9 cellular contexts compared by ENCODE assay signal in genomic region chr5:76180817-76181805, GRCh38.
DNase-seq lines count a peak whose midpoint lies in the region; ATAC-seq and TF ChIP-seq lines count a peak whose summit lies in the region.
"Had no signal": no experiment of that assay in that cellular context is flagged by ENCODE, and none has a peak within 500 bp of the region (broad histone marks: within the 10 kb centered on the region; RNA-seq: fewer than 3 reads in every experiment).

No MANE protein-coding gene starts in this region.

- H3K27ac Mint-ChIP-seq in GM23338 = no peak overlapping the region

- no peaks in the 10 kb centered on the region for H3F3A ChIP-seq in GM23338 (replicated peaks; ENCODE audit: low read depth)

- H3K36me3 ChIP-seq in GM23338 (ENCODE audit: insufficient read depth) (no peaks in the 10 kb centered on the region), left lung (no peaks in the 10 kb centered on the region)

- POLR2A ChIA-PET in RWPE1 (lab: Yijun Ruan, JAX; ENCODE audit: low non-redundant PET) = no interaction called here

- no peaks in the 10 kb centered on the region for H3K27me3 ChIP-seq in GM23338 (ENCODE audit: insufficient read depth)
- no peaks in the 10 kb centered on the region for H3K27me3 ChIP-seq in left lung

- DNase-seq in DMS53 (lab: John Stamatoyannopoulos, UW) (peak; percentile 48), DMS53 treated with DMSO at 0.1 percent for 48 hours (lab: John Stamatoyannopoulos, UW; ENCODE audit: unreplicated experiment) (no peak), GM23338 (ENCODE audit: low spot score) (no peak), RWPE1 (ENCODE audit: low spot score) (peak; percentile 23), left lung (no peak), activated gamma-delta T cell (lab: John Stamatoyannopoulos, UW) (no peak), DMS 273 (lab: John Stamatoyannopoulos, UW; ENCODE audit: unreplicated experiment) (no peak), NCI-H2227 treated with DMSO at 0.1 percent for 48 hours (lab: John Stamatoyannopoulos, UW) (no peak)
- DNase-seq: NCI-H1105 treated with DMSO at 0.1 percent for 48 hours had no signal

- CTCF ChIA-PET in RWPE1 (lab: Yijun Ruan, JAX) = interaction anchor here (0.6 to 0.7 kb wide), 2 partner anchors 11 to 31 kb away, joined by 3 read pairs; no protein-coding TSS in a partner anchor

- no peak overlapping the region for H3K4me3 Mint-ChIP-seq in GM23338

- no peaks in the 10 kb centered on the region for H4K20me1 ChIP-seq in GM23338 (replicated peaks; ENCODE audit: insufficient read depth)

- peaks cover 15% of the 10 kb centered on the region for H3K9me3 Mint-ChIP-seq in GM23338

- ATAC-seq in GM23338 (no peak), left lung (peak; percentile 64)

- H3K9me2 ChIP-seq in GM23338 (ENCODE audit: insufficient read depth) = peaks cover 6% of the 10 kb centered on the region; the same call in 1 of the 2 replicates

- intact Hi-C loops in left lung (cut with DNase I) = no loop called here

- H3K4me2 ChIP-seq in GM23338 = no peak overlapping the region

- peak overlapping the region; percentile 59; the same call in 1 of the 2 replicates for H2AFZ ChIP-seq in GM23338

- H3K4me1 ChIP-seq in GM23338 (ENCODE audit: insufficient read depth) = no peaks in the 10 kb centered on the region
- peaks cover 0 to 11% of the 10 kb centered on the region in 2 donors for H3K4me1 ChIP-seq in left lung

- H3K79me2 ChIP-seq in GM23338 (replicated peaks; ENCODE audit: insufficient read depth) = no peaks in the 10 kb centered on the region

- peaks cover 4% of the 10 kb centered on the region for H3K4me1 Mint-ChIP-seq in GM23338

- TF ChIP-seq CTCF in GM23338 (conservative IDR thresholded peaks at IDR 0.05; ENCODE audit: low read depth in 2 of 2) (no peak), RWPE1 (conservative IDR thresholded peaks at IDR 0.05; ENCODE audit: low read depth) (no peak), left lung (IDR thresholded peaks at IDR 0.05) (no peak)

- H3K4me3 ChIP-seq in GM23338 = no peak overlapping the region
- no peak overlapping the region for H3K4me3 ChIP-seq in left lung

- H3K9me3 ChIP-seq in left lung = peaks cover 0 to 4% of the 10 kb centered on the region in 2 donors

- peaks cover 4% of the 10 kb centered on the region; the same call in 2 of the 3 replicates for H3K36me3 Mint-ChIP-seq in GM23338 (ENCODE audit: low read depth)

- no peaks in the 10 kb centered on the region for H3K27me3 Mint-ChIP-seq in GM23338 (ENCODE audit: insufficient read depth, low read depth, poor library complexity)

- H3K27ac ChIP-seq in GM23338 (ENCODE audit: low read depth) = no peak overlapping the region
- no peak overlapping the region for H3K27ac ChIP-seq in RWPE1
- peak overlapping the region in 1 of 2 donors; percentile 60 for H3K27ac ChIP-seq in left lung

TF ChIP-seq in GM23338, 12 proteins besides CTCF, POLR2A, EP300 and RAD21 (continues in another document):
- TF ChIP-seq CREB1 (CRISPR knock-in tag; IDR thresholded peaks at IDR 0.05; ENCODE audit: low read depth) (no peak), JUNB (IDR thresholded peaks at IDR 0.05; ENCODE audit: unreplicated experiment) (no peak), ZNF331 (CRISPR knock-in tag; IDR thresholded peaks at IDR 0.05; ENCODE audit: low read depth) (no peak), ETS1 (IDR thresholded peaks at IDR 0.05) (no peak), REST (IDR thresholded peaks at IDR 0.05; ENCODE audit: unreplicated experiment) (no peak), ZNF462 (CRISPR knock-in tag; IDR thresholded peaks at IDR 0.05) (no peak), POLR2AphosphoS5 (IDR thresholded peaks at IDR 0.05; ENCODE audit: low read depth) (no peak), EZH2phosphoT487 (IDR thresholded peaks at IDR 0.05; ENCODE audit: unreplicated experiment) (no peak)

Comparison
In these comparisons a context has a peak if more than half of its experiments do, and no peak if none do; other contexts are left out.
1. DNase-seq: peak in DMS53 (single experiment) and RWPE1 (single experiment); none in DMS53 treated with DMSO at 0.1 percent for 48 hours (single experiment), GM23338 (single experiment), left lung (0 of 2), activated gamma-delta T cell (single experiment), DMS 273 (single experiment) and NCI-H2227 treated with DMSO at 0.1 percent for 48 hours (single experiment).